9 cellular contexts compared by ENCODE assay signal in genomic region chr5:6705088-6705487, GRCh38. TPM values are rescaled to one million over a fixed set of nuclear protein-coding genes. Genes with fewer than 3 reads are reported as not detected.
A peak's percentile ranks its signal among the peaks of the same experiment; 100 is the strongest.
DNase-seq lines count a peak whose midpoint lies in the region; ATAC-seq and TF ChIP-seq lines count a peak whose summit lies in the region.
"Had no signal": no experiment of that assay in that cellular context is flagged by ENCODE, and none has a peak within 500 bp of the region (broad histone marks: within the 10 kb centered on the region; RNA-seq: fewer than 3 reads in every experiment).

No MANE protein-coding gene starts in this region.

- no peaks in the 10 kb centered on the region for H3K9me3 ChIP-seq in PC-9 (ENCODE audit: insufficient read depth, low read depth)
- H3K9me3 ChIP-seq in muscle layer of colon (ENCODE audit: low read length), result no peaks in the 10 kb centered on the region

- no peak for TF ChIP-seq CTCF in HFFc6 (IDR thresholded peaks at IDR 0.05)
- TF ChIP-seq CTCF in PC-9 (conservative IDR thresholded peaks at IDR 0.05), result no peak

- H3K36me3 ChIP-seq in PC-9 (ENCODE audit: low read depth) (no peaks in the 10 kb centered on the region), muscle layer of colon (ENCODE audit: insufficient read depth, low read length) (no peaks in the 10 kb centered on the region)

- H3K4me2 ChIP-seq in PC-9, result peak overlapping the region; percentile 53

- no TSS peak for BruUV-seq in PC-9 (replicated peaks; lab: Mats Ljungman, UMichigan)

- no peaks in the 10 kb centered on the region for H3K9me2 ChIP-seq in PC-9 (ENCODE audit: insufficient read depth)

- H3K27me3 Mint-ChIP-seq in HFFc6 (ENCODE audit: insufficient read depth) (peaks cover 7% of the 10 kb centered on the region), T-cell (peaks cover 11 to 17% of the 10 kb centered on the region in 2 donors)

- no peak overlapping the region; the same call in 1 of the 2 replicates for H2AFZ ChIP-seq in PC-9

- H3K4me3 Mint-ChIP-seq in HFFc6 (peak overlapping the region; percentile 83), T-cell (no peak overlapping the region)

- H3K27ac Mint-ChIP-seq in HFFc6 (peak overlapping the region; percentile 99), T-cell (no peak overlapping the region)

- H3K27me3 ChIP-seq in PC-9 (ENCODE audit: insufficient read depth, low read depth) (no peaks in the 10 kb centered on the region), muscle layer of colon (ENCODE audit: control insufficient read depth in 1 of 2, insufficient read depth in 2 of 2, low read length in 2 of 2) (no peaks in the 10 kb centered on the region)

- intact Hi-C loops in PC-9 (cut with micrococcal nuclease; ENCODE audit: unreplicated experiment), result no loop called here

- no peaks in the 10 kb centered on the region for H4K20me1 ChIP-seq in PC-9 (ENCODE audit: insufficient read depth)

- POLR2A ChIA-PET in PC-9 (lab: Charles Lee; ENCODE audit: unreplicated experiment) (no interaction called here), T-cell (lab: Charles Lee) (no interaction called here)

- H3K4me1 ChIP-seq in PC-9 (replicated peaks; ENCODE audit: insufficient read depth), result peaks cover 26% of the 10 kb centered on the region
- peaks cover 29% of the 10 kb centered on the region for H3K4me1 ChIP-seq in muscle layer of colon (ENCODE audit: insufficient read depth, low read length)

- DNase-seq in HFFc6, result no peak
- DNase-seq in PC-9, result no peak
- no peak for DNase-seq in NCI-H1694 (lab: John Stamatoyannopoulos, UW)
- no peak for DNase-seq in T-cell
- DNase-seq in NCI-H345 treated with DMSO at 0.1 percent for 48 hours (lab: John Stamatoyannopoulos, UW; ENCODE audit: unreplicated experiment), result no peak
- no peak for DNase-seq in NCI-H2196 treated with DMSO at 0.1 percent for 48 hours (lab: John Stamatoyannopoulos, UW; ENCODE audit: unreplicated experiment)
- DNase-seq: NCI-H1105 treated with DMSO at 0.1 percent for 48 hours had no signal

- H3K9me3 Mint-ChIP-seq in HFFc6 (peaks cover 4% of the 10 kb centered on the region; the same call in 1 of the 2 replicates), T-cell (no peaks in the 10 kb centered on the region)

- CTCF ChIA-PET in PC-9 (lab: Charles Lee), result no interaction called here
- CTCF ChIA-PET in T-cell (lab: Charles Lee), result no interaction called here

- H3K27ac ChIP-seq in PC-9 (peak overlapping the region; percentile 46; the same call in 1 of the 2 replicates), muscle layer of colon (ENCODE audit: low read depth, low read length) (peak overlapping the region; percentile 74)

- H3K4me1 Mint-ChIP-seq in HFFc6 (ENCODE audit: low read depth) (peaks cover 45% of the 10 kb centered on the region), T-cell (peaks cover 0 to 1% (median 0%) of the 10 kb centered on the region in 3 donors)

- H3F3A ChIP-seq in PC-9 (ENCODE audit: insufficient read depth, low read depth), result peaks cover 12% of the 10 kb centered on the region

- ATAC-seq in GM18520 (IDR thresholded peaks at IDR 0.05; ENCODE audit: unreplicated experiment), result peak; percentile 56
- ATAC-seq in T-cell (replicated peaks in 1 of 4), result no peak

- H3K4me3 ChIP-seq in PC-9, result no peak overlapping the region
- H3K4me3 ChIP-seq in muscle layer of colon (ENCODE audit: low read depth in 1 of 2, low read length in 2 of 2), result peak overlapping the region in 1 of 2 donors; percentile 31

- peak overlapping the region; percentile 25 for H3K9ac ChIP-seq in muscle layer of colon (ENCODE audit: low read length)

- H3K36me3 Mint-ChIP-seq in HFFc6 (ENCODE audit: low read depth) (peaks cover 9% of the 10 kb centered on the region), T-cell (no peaks in the 10 kb centered on the region)

- no peaks in the 10 kb centered on the region for H3K79me2 ChIP-seq in PC-9 (ENCODE audit: low read depth)

RNA-seq across cellular contexts. Expression of gene TENT4A, which starts 8.1 kb away (rescaled TPM):
- 10 to 100 TPM; 19.8 to 23.8 (median 21.7) TPM for total RNA-seq in HFFc6 (2021; fragmentation: NEBNext Ultra II Directional; extraction: Animal tissue kit (Norgen Biotek cat#: 25700))
- total RNA-seq in PC-9 (2021) (72.8 and 84.8 TPM in 2 replicates), T-cell (10 to 100 TPM; 42.7 to 62.9 (median 45.6) TPM)
